In genomic region chr10:122173337-122173736, GRCh38 we compare ENCODE assay signal across 16 cellular contexts.
DNase-seq lines count a peak whose midpoint lies in the region; ATAC-seq and TF ChIP-seq lines count a peak whose summit lies in the region.
"Had no signal": no experiment of that assay in that cellular context is flagged by ENCODE, and none has a peak within 500 bp of the region (broad histone marks: within the 10 kb centered on the region; RNA-seq: fewer than 3 reads in every experiment).

No MANE protein-coding gene starts in this region.

- H3K4me3 ChIP-seq in left ventricle myocardium inferior (no peak overlapping the region), neuronal stem cell (ENCODE audit: low read length in 2 of 2) (no peak overlapping the region), suprapubic skin (no peak overlapping the region)
- H3K4me3 ChIP-seq: MG63, PC-9 had no signal

- no peak overlapping the region for H3K4me2 ChIP-seq in neuronal stem cell (ENCODE audit: insufficient read depth, low read length, poor library complexity, severe bottlenecking)
- H3K4me2 ChIP-seq: PC-9 had no signal

- no peak for TF ChIP-seq EP300 in suprapubic skin (IDR thresholded peaks at IDR 0.05)

- intact Hi-C loops in Right ventricle myocardium inferior (cut with DNase I) (no loop called here), cardiac septum (cut with DNase I) (loop anchor here (2.0 kb wide), 1 partner anchor 31 kb away; no protein-coding TSS in a partner anchor), left ventricle myocardium inferior (cut with micrococcal nuclease) (no loop called here)

- peak overlapping the region; percentile 49 for H2AK5ac ChIP-seq in neuronal stem cell (ENCODE audit: low read depth, low read length)

- no peak overlapping the region for H2BK5ac ChIP-seq in neuronal stem cell (ENCODE audit: low read length)

- H3K4me1 ChIP-seq in left ventricle myocardium inferior (peaks cover 52% of the 10 kb centered on the region), neuronal stem cell (ENCODE audit: control insufficient read depth in 2 of 2, insufficient read depth in 1 of 2, low read depth in 1 of 2, low read length in 2 of 2) (peaks cover 35 to 54% of the 10 kb centered on the region in 2 donors), suprapubic skin (peaks cover 42% of the 10 kb centered on the region)

- H2BK15ac ChIP-seq in neuronal stem cell (ENCODE audit: low read length): peak overlapping the region; percentile 8

- no peak overlapping the region for H2BK120ac ChIP-seq in neuronal stem cell (ENCODE audit: low read depth, low read length)

- no peak overlapping the region for H3K14ac ChIP-seq in neuronal stem cell (ENCODE audit: low read length)

- H3K36me3 ChIP-seq in left ventricle myocardium inferior (no peaks in the 10 kb centered on the region), neuronal stem cell (replicated peaks in 1 of 2; ENCODE audit: control insufficient read depth in 2 of 2, insufficient read depth in 2 of 2, low read length in 2 of 2) (peaks cover 0 to 15% of the 10 kb centered on the region in 2 donors), suprapubic skin (no peaks in the 10 kb centered on the region)
- H3K36me3 ChIP-seq: MG63 had no signal

- ATAC-seq in Right ventricle myocardium inferior (peak; percentile 83), HG02759 (IDR thresholded peaks at IDR 0.05; ENCODE audit: unreplicated experiment) (no peak)

- H3K9ac ChIP-seq in neuronal stem cell (ENCODE audit: low read depth, low read length, poor library complexity): peak overlapping the region; percentile 71

- no peak for DNase-seq in Right ventricle myocardium inferior (ENCODE audit: missing footprints)
- no peak for DNase-seq in cardiac septum (ENCODE audit: low spot score)
- peak; percentile 53 for DNase-seq in left ventricle myocardium inferior
- DNase-seq in neuronal stem cell (ENCODE audit: low spot score): no peak
- no peak for DNase-seq in suprapubic skin (ENCODE audit: low spot score in 2 of 2)
- DNase-seq in activated CD4-positive, alpha-beta T cell treated with anti-CD3 and anti-CD28 coated beads, Interleukin-2, amount 50 U/mL, for 48 hours: no peak
- no peak for DNase-seq in activated CD8-positive, alpha-beta memory T cell treated with anti-CD3 and anti-CD28 coated beads, Interleukin-2, amount 50 U/mL, for 48 hours
- DNase-seq: C1 segment of cervical spinal cord, DMS 273 treated with DMSO at 0.1 percent for 48 hours, EL, MG63, NCI-H1092 treated with DMSO at 0.1 percent for 48 hours, NCI-H1694 treated with DMSO at 0.1 percent for 48 hours, PC-9 had no signal

- no peak overlapping the region for H2AFZ ChIP-seq in neuronal stem cell (ENCODE audit: low read length)
- H2AFZ ChIP-seq: PC-9 had no signal

- H4K91ac ChIP-seq in neuronal stem cell (ENCODE audit: low read depth, low read length, poor library complexity): peak overlapping the region; percentile 31

- H3K27me3 ChIP-seq in left ventricle myocardium inferior (ENCODE audit: low read depth) (no peaks in the 10 kb centered on the region), neuronal stem cell (ENCODE audit: control insufficient read depth in 3 of 3, insufficient read depth in 3 of 3, low read depth in 1 of 3, low read length in 3 of 3) (no peaks in the 10 kb centered on the region), suprapubic skin (no peaks in the 10 kb centered on the region)
- H3K27me3 ChIP-seq: MG63 had no signal

- no CpG with 5 or more reads among the region's 7 CpGs for WGBS in neuronal stem cell (ENCODE audit: extremely low coverage in 2 of 2, insufficient read length in 2 of 2, insufficient replicate concordance in 1 of 2), 2 donors
- 43% methylated on average over 6 of the region's 7 CpGs for WGBS in suprapubic skin

- H3K18ac ChIP-seq in neuronal stem cell (ENCODE audit: low read length): peak overlapping the region; percentile 3

- peaks cover 4% of the 10 kb centered on the region for H3K79me1 ChIP-seq in neuronal stem cell (ENCODE audit: low read depth, low read length)

- H3K27ac ChIP-seq in left ventricle myocardium inferior (replicated peaks) (peak overlapping the region; percentile 78), neuronal stem cell (replicated peaks; ENCODE audit: low read length) (no peak overlapping the region), suprapubic skin (peak overlapping the region; percentile 2)
- H3K27ac ChIP-seq: 22Rv1, PC-9 had no signal

- H4K8ac ChIP-seq in neuronal stem cell (ENCODE audit: low read depth, low read length): no peak overlapping the region

- no peak overlapping the region for H3K4ac ChIP-seq in neuronal stem cell (ENCODE audit: low read length)

- no peaks in the 10 kb centered on the region for H3K9me3 ChIP-seq in left ventricle myocardium inferior (replicated peaks)
- H3K9me3 ChIP-seq in neuronal stem cell (replicated peaks in 1 of 2; ENCODE audit: control insufficient read depth in 2 of 2, insufficient read depth in 1 of 2, low read depth in 1 of 2, low read length in 2 of 2): no peaks in the 10 kb centered on the region
- H3K9me3 ChIP-seq in suprapubic skin: no peaks in the 10 kb centered on the region
- H3K9me3 ChIP-seq: MG63 had no signal

- no peak overlapping the region for H3K23ac ChIP-seq in neuronal stem cell (ENCODE audit: low read depth, low read length, poor library complexity)

- TF ChIP-seq POLR2A in suprapubic skin (IDR thresholded peaks at IDR 0.05): no peak

- H2BK12ac ChIP-seq in neuronal stem cell (ENCODE audit: low read length): peak overlapping the region; percentile 2

- TF ChIP-seq CTCF in left ventricle myocardium inferior (IDR thresholded peaks at IDR 0.05; ENCODE audit: borderline replicate concordance) (no peak), suprapubic skin (IDR thresholded peaks at IDR 0.05) (no peak)
